ENCODE assay signal across 9 cellular contexts in genomic region chr2:241860184-241861078, GRCh38. TPM values are rescaled to one million over a fixed set of nuclear protein-coding genes. Genes with fewer than 3 reads are reported as not detected.
DNase-seq lines count a peak whose midpoint lies in the region; ATAC-seq and TF ChIP-seq lines count a peak whose summit lies in the region.
"Had no signal": no experiment of that assay in that cellular context is flagged by ENCODE, and none has a peak within 500 bp of the region (broad histone marks: within the 10 kb centered on the region; RNA-seq: fewer than 3 reads in every experiment).

No MANE protein-coding gene starts in this region.

- H3K27ac ChIP-seq in coronary artery (peak overlapping the region; percentile 36 to 79), prostate gland (peak overlapping the region; percentile 65 to 67)

- H3K27me3 ChIP-seq in prostate gland (replicated peaks; ENCODE audit: insufficient read depth) = no peaks in the 10 kb centered on the region

- no peaks in the 10 kb centered on the region for H3K9me3 ChIP-seq in prostate gland

- DNase-seq in EL = peak; percentile 19
- no peak for DNase-seq in coronary artery (ENCODE audit: low spot score)
- no peak for DNase-seq in prostate gland (ENCODE audit: low spot score)
- DNase-seq in NCI-H2107 treated with DMSO at 0.1 percent for 48 hours (lab: John Stamatoyannopoulos, UW; ENCODE audit: unreplicated experiment) = no peak
- DNase-seq in SKM-1 treated with dmso at 0.1 percent for 144 hours (lab: John Stamatoyannopoulos, UW; ENCODE audit: unreplicated experiment) = no peak
- DNase-seq in NCI-H1092 (lab: John Stamatoyannopoulos, UW) = no peak
- DNase-seq: NCI-H2227 treated with DMSO at 0.1 percent for 48 hours had no signal

- 84% methylated on average over 10 of the region's 10 CpGs for WGBS in prostate gland

- peak overlapping the region; percentile 62 for H3K4me3 ChIP-seq in coronary artery
- no peak overlapping the region for H3K4me3 ChIP-seq in prostate gland

- intact Hi-C loops in prostate gland (cut with DNase I) = no loop called here

- TF ChIP-seq POLR2A in prostate gland (IDR thresholded peaks at IDR 0.05) = no peak

- H3K4me1 ChIP-seq in prostate gland (replicated peaks) = no peaks in the 10 kb centered on the region

- H3K36me3 ChIP-seq in prostate gland = no peaks in the 10 kb centered on the region

- ATAC-seq in HG03103 (IDR thresholded peaks at IDR 0.05; ENCODE audit: low read depth, unreplicated experiment) = peak; percentile 6
- ATAC-seq in HG02884 (IDR thresholded peaks at IDR 0.05; ENCODE audit: unreplicated experiment) = no peak

- no peak for TF ChIP-seq CTCF in coronary artery (IDR thresholded peaks at IDR 0.05)
- no peak for TF ChIP-seq CTCF in prostate gland (IDR thresholded peaks at IDR 0.05)

RNA-seq across cellular contexts. Expression of gene PDCD1, which starts 1.7 kb away (rescaled TPM):
- total RNA-seq in prostate gland = under 1 TPM; 0.27 to 0.80 TPM

RNA-seq across cellular contexts. Expression of gene RTP5, which starts 9.1 kb away (rescaled TPM):
- under 1 TPM; 0.14 to 0.28 TPM for total RNA-seq in prostate gland

RNA-seq across cellular contexts. Expression of gene NEU4, which starts 51.4 kb away (rescaled TPM):
- total RNA-seq in prostate gland = under 1 TPM in 1 of 2 donors, not detected in 1; 0.62 TPM
